In genomic region chr6:135280375-135281136, GRCh38 we compare ENCODE assay signal across 13 cellular contexts.
DNase-seq lines count a peak whose midpoint lies in the region; ATAC-seq and TF ChIP-seq lines count a peak whose summit lies in the region.
"Had no signal": no experiment of that assay in that cellular context is flagged by ENCODE, and none has a peak within 500 bp of the region (broad histone marks: within the 10 kb centered on the region; RNA-seq: fewer than 3 reads in every experiment).

No MANE protein-coding gene starts in this region.

- H3K27ac Mint-ChIP-seq in naive thymus-derived CD4-positive, alpha-beta T cell, result no peak overlapping the region
- H3K27ac Mint-ChIP-seq: immature natural killer cell; stimulated activated naive CD8-positive, alpha-beta T cell treated with anti-CD3 and anti-CD28 coated beads, Interleukin-15, Interleukin-2, amounts not matched to agents 100 ng/mL and 50 ng/mL, for 24 hours had no signal

- no peaks in the 10 kb centered on the region for H3K79me2 ChIP-seq in osteoblast (ENCODE audit: insufficient read depth, low read length)

- H3K4me2 ChIP-seq in osteoblast (ENCODE audit: insufficient read depth, low read length), result no peak overlapping the region

- CTCF ChIA-PET in naive thymus-derived CD4-positive, alpha-beta T cell (lab: Charles Lee), result no interaction called here

- peak; percentile 38 for ATAC-seq in naive thymus-derived CD4-positive, alpha-beta T cell

- H3K9me3 Mint-ChIP-seq in naive thymus-derived CD4-positive, alpha-beta T cell, result peaks cover 0 to 3% (median 0%) of the 10 kb centered on the region in 11 donors
- H3K9me3 Mint-ChIP-seq: immature natural killer cell; neural crest cell; stimulated activated naive CD8-positive, alpha-beta T cell treated with anti-CD3 and anti-CD28 coated beads, Interleukin-15, Interleukin-2, amounts not matched to agents 100 ng/mL and 50 ng/mL, for 24 hours had no signal

- no peak overlapping the region for H2AFZ ChIP-seq in osteoblast (ENCODE audit: low read length)

- H3K36me3 Mint-ChIP-seq in naive thymus-derived CD4-positive, alpha-beta T cell, result peaks cover 0 to 9% (median 3%) of the 10 kb centered on the region in 5 donors

- 52 to 80% (median 67%) methylated on average over 6 of the region's 6 CpGs for WGBS in stomach, 5 donors
- 39 to 43% methylated on average over 6 of the region's 6 CpGs for WGBS in lower leg skin, 2 donors

- peaks cover 0 to 18% (median 0%) of the 10 kb centered on the region in 5 donors for H3K27me3 Mint-ChIP-seq in naive thymus-derived CD4-positive, alpha-beta T cell

- TF ChIP-seq CTCF in stomach (IDR thresholded peaks at IDR 0.05) (no peak), lower leg skin (IDR thresholded peaks at IDR 0.05) (no peak), osteoblast (IDR thresholded peaks at IDR 0.05; ENCODE audit: extremely low read depth, low read depth, low read length) (no peak)

- no peak for TF ChIP-seq POLR2A in stomach (IDR thresholded peaks at IDR 0.05)
- no peak for TF ChIP-seq POLR2A in lower leg skin (IDR thresholded peaks at IDR 0.05)

- H3K4me1 Mint-ChIP-seq in naive thymus-derived CD4-positive, alpha-beta T cell, result peaks cover 0 to 5% (median 0%) of the 10 kb centered on the region in 7 donors
- H3K4me1 Mint-ChIP-seq: immature natural killer cell had no signal

- POLR2A ChIA-PET in naive thymus-derived CD4-positive, alpha-beta T cell (lab: Charles Lee), result no interaction called here

- no peaks in the 10 kb centered on the region for H3K4me1 ChIP-seq in naive thymus-derived CD4-positive, alpha-beta T cell (ENCODE audit: control insufficient read depth in 2 of 2, insufficient read depth in 2 of 2, low read length in 2 of 2)
- H3K4me1 ChIP-seq in stomach (no peaks in the 10 kb centered on the region), osteoblast (ENCODE audit: insufficient read depth, low read length) (no peaks in the 10 kb centered on the region)

- no peak overlapping the region for H3K4me3 Mint-ChIP-seq in naive thymus-derived CD4-positive, alpha-beta T cell
- H3K4me3 Mint-ChIP-seq: immature natural killer cell; neural crest cell; stimulated activated naive CD8-positive, alpha-beta T cell treated with anti-CD3 and anti-CD28 coated beads, Interleukin-15, Interleukin-2, amounts not matched to agents 100 ng/mL and 50 ng/mL, for 24 hours had no signal

- H3K27me3 ChIP-seq in naive thymus-derived CD4-positive, alpha-beta T cell (ENCODE audit: control insufficient read depth in 2 of 2, insufficient read depth in 2 of 2, low read length in 2 of 2), result no peaks in the 10 kb centered on the region
- H3K27me3 ChIP-seq in stomach (no peaks in the 10 kb centered on the region), osteoblast (ENCODE audit: insufficient read depth, low read length) (no peaks in the 10 kb centered on the region)

- no peak overlapping the region for H3K27ac ChIP-seq in naive thymus-derived CD4-positive, alpha-beta T cell (ENCODE audit: low read depth, low read length)
- no peak overlapping the region for H3K27ac ChIP-seq in stomach
- H3K27ac ChIP-seq in osteoblast (ENCODE audit: low read depth, low read length), result no peak overlapping the region

- no peaks in the 10 kb centered on the region for H3K36me3 ChIP-seq in naive thymus-derived CD4-positive, alpha-beta T cell (ENCODE audit: control insufficient read depth in 2 of 3, insufficient read depth in 3 of 3, low read length in 3 of 3)
- H3K36me3 ChIP-seq in stomach (peaks cover 0 to 7% (median 2%) of the 10 kb centered on the region in 4 donors), osteoblast (ENCODE audit: insufficient read depth, low read length) (no peaks in the 10 kb centered on the region)

- DNase-seq in GM04504 (ENCODE audit: low read depth) (peak; percentile 37), NAMALWA (ENCODE audit: low spot score) (peak; percentile 84), UCSD-AML1 (lab: John Stamatoyannopoulos, UW; ENCODE audit: unreplicated experiment) (peak; percentile 47), stomach (no peak), NCI-H2107 (lab: John Stamatoyannopoulos, UW) (no peak), lower leg skin (ENCODE audit: low spot score in 2 of 2) (no peak), osteoblast (ENCODE audit: insufficient read length, low spot score, missing footprints) (no peak)
- no peak for DNase-seq in naive thymus-derived CD4-positive, alpha-beta T cell
- DNase-seq: amniotic stem cell, immature natural killer cell, NCI-H2081 treated with DMSO at 0.1 percent for 48 hours had no signal

- no peak overlapping the region for H3K4me3 ChIP-seq in naive thymus-derived CD4-positive, alpha-beta T cell (ENCODE audit: low read length)
- no peak overlapping the region for H3K4me3 ChIP-seq in stomach
- no peak overlapping the region for H3K4me3 ChIP-seq in lower leg skin (ENCODE audit: low read depth, poor library complexity, severe bottlenecking)
- H3K4me3 ChIP-seq in osteoblast (ENCODE audit: insufficient read depth, low read length), result no peak overlapping the region

- intact Hi-C loops in naive thymus-derived CD4-positive, alpha-beta T cell (cut with micrococcal nuclease), result no loop called here
- intact Hi-C loops in stomach (cut with DNase I; ENCODE audit: low total_unique reads) (no loop called here), lower leg skin (cut with DNase I; ENCODE audit: low total_unique reads) (no loop called here)

- no peaks in the 10 kb centered on the region for H4K20me1 ChIP-seq in osteoblast (ENCODE audit: insufficient read depth, low read length)

- H3K9me3 ChIP-seq in naive thymus-derived CD4-positive, alpha-beta T cell (ENCODE audit: control insufficient read depth in 2 of 3, low read length in 3 of 3), result no peaks in the 10 kb centered on the region
- H3K9me3 ChIP-seq in stomach, result no peaks in the 10 kb centered on the region
- H3K9me3 ChIP-seq in osteoblast (ENCODE audit: low read depth, low read length), result no peaks in the 10 kb centered on the region

- no peak for TF ChIP-seq EP300 in stomach (IDR thresholded peaks at IDR 0.05)

Comparison
In these comparisons a context has a peak if more than half of its experiments do, and no peak if none do; other contexts are left out.
1. DNase-seq: peak in GM04504 (single experiment), NAMALWA (single experiment) and UCSD-AML1 (single experiment); none in naive thymus-derived CD4-positive, alpha-beta T cell (0 of 9), stomach (single experiment), NCI-H2107 (single experiment), lower leg skin (0 of 2) and osteoblast (single experiment).